1 cellular context compared by ENCODE assay signal in the genomic region with DNA sequence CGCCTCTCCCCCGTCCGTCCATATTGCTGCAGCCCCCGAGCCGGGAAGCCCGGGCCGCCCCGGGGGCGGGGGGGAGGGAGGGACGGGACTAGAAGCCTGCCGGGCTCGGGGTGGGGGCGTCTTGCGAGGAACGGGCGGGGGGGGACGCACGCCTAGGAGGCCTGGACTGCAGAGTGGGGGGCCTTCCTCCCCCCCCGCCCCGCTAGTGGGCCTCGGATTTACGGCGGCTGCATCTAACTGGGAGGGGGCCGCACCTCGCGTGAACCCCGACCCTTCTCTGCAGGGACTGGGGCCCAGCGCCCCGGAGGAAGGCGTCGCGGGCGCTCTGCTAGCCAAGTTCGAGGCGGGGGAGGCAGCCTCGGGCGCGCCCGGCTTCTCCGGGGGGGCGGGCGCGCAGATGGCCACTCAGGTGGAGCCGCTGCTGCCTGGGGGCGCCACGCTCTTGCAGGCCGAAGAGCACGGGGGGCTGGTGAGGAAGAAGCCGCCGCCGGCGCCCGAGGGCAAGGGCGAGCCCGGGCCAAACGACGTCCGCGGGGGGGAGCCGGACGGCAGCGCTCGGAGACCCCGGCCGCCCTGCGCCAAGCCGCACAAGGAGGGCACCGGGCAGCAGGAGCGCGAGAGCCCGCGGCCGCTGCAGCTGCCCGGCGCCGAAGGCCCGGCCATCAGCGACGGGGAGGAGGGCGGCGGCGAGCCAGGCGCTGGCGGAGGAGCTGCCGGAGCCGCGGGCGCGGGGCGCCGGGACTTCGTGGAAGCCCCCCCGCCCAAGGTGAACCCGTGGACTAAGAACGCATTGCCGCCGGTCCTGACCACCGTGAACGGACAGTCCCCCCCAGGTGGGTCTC.
TF ChIP-seq lines count a peak whose summit lies in the region.

A gene (plus strand): TSS at position 17 of the 842 bp plus-strand sequence. CDS start 381 bp downstream, at position 398.

TF ChIP-seq in HEK293, 187 proteins besides CTCF, POLR2A, EP300 and RAD21 (continued from another document):
- TF ChIP-seq ZNF843 (tag by site-specific recombination; IDR thresholded peaks at IDR 0.05): no peak
- 0 out of 2 replicates have a peak, but pooled peaks have one; percentile 46 for TF ChIP-seq GLI4 (tag by site-specific recombination; IDR thresholded peaks at IDR 0.05)
- TF ChIP-seq WT1 (tag by site-specific recombination; IDR thresholded peaks at IDR 0.05): no peak; the same call in 1 of the 2 replicates
- peak; percentile 41 for TF ChIP-seq KLF9 (tag by site-specific recombination; IDR thresholded peaks at IDR 0.05; ENCODE audit: low read depth)
- TF ChIP-seq ZIC2 (tag by site-specific recombination; IDR thresholded peaks at IDR 0.05): peak; percentile 94
- no peak for TF ChIP-seq ZNF23 (tag by site-specific recombination; IDR thresholded peaks at IDR 0.05; ENCODE audit: borderline replicate concordance)
- TF ChIP-seq ZNF701 (tag by site-specific recombination; IDR thresholded peaks at IDR 0.05): no peak
- TF ChIP-seq, protein P1, sequence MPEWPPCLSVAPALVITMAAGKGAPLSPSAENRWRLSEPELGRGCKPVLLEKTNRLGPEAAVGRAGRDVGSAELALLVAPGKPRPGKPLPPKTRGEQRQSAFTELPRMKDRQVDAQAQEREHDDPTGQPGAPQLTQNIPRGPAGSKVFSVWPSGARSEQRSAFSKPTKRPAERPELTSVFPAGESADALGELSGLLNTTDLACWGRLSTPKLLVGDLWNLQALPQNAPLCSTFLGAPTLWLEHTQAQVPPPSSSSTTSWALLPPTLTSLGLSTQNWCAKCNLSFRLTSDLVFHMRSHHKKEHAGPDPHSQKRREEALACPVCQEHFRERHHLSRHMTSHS (tag by site-specific recombination; IDR thresholded peaks at IDR 0.05): no peak
- no peak for TF ChIP-seq ZNF555 (tag by site-specific recombination; conservative IDR thresholded peaks at IDR 0.05)
- TF ChIP-seq, protein P2, sequence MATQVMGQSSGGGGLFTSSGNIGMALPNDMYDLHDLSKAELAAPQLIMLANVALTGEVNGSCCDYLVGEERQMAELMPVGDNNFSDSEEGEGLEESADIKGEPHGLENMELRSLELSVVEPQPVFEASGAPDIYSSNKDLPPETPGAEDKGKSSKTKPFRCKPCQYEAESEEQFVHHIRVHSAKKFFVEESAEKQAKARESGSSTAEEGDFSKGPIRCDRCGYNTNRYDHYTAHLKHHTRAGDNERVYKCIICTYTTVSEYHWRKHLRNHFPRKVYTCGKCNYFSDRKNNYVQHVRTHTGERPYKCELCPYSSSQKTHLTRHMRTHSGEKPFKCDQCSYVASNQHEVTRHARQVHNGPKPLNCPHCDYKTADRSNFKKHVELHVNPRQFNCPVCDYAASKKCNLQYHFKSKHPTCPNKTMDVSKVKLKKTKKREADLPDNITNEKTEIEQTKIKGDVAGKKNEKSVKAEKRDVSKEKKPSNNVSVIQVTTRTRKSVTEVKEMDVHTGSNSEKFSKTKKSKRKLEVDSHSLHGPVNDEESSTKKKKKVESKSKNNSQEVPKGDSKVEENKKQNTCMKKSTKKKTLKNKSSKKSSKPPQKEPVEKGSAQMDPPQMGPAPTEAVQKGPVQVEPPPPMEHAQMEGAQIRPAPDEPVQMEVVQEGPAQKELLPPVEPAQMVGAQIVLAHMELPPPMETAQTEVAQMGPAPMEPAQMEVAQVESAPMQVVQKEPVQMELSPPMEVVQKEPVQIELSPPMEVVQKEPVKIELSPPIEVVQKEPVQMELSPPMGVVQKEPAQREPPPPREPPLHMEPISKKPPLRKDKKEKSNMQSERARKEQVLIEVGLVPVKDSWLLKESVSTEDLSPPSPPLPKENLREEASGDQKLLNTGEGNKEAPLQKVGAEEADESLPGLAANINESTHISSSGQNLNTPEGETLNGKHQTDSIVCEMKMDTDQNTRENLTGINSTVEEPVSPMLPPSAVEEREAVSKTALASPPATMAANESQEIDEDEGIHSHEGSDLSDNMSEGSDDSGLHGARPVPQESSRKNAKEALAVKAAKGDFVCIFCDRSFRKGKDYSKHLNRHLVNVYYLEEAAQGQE (tag by site-specific recombination; IDR thresholded peaks at IDR 0.05): no peak
- TF ChIP-seq, protein P3, sequence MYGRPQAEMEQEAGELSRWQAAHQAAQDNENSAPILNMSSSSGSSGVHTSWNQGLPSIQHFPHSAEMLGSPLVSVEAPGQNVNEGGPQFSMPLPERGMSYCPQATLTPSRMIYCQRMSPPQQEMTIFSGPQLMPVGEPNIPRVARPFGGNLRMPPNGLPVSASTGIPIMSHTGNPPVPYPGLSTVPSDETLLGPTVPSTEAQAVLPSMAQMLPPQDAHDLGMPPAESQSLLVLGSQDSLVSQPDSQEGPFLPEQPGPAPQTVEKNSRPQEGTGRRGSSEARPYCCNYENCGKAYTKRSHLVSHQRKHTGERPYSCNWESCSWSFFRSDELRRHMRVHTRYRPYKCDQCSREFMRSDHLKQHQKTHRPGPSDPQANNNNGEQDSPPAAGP (tag by site-specific recombination; IDR thresholded peaks at IDR 0.05): peak; percentile 49; the same call in 1 of the 2 replicates
TF ChIP-seq in HEK293: peak in this region for 17.
